ENCODE assay signal across 1 cellular context in genomic region chr12:6961278-6961694, GRCh38.
TF ChIP-seq lines count a peak whose summit lies in the region.

No MANE protein-coding gene starts in this region.

TF ChIP-seq in K562, 482 proteins besides CTCF, POLR2A, EP300 and RAD21 (continued from another document and continues in another):
- TF ChIP-seq NFE2 (IDR thresholded peaks at IDR 0.05; ENCODE audit: low read depth) (peak; percentile 56; the same call in 1 of the 2 replicates), CREBBP (IDR thresholded peaks at IDR 0.05; ENCODE audit: low read depth, low read length) (no peak), HNRNPL (IDR thresholded peaks at IDR 0.05; ENCODE audit: low read depth, low read length) (0 out of 2 replicates have a peak, but pooled peaks have one; percentile 26), CTBP1 (IDR thresholded peaks at IDR 0.05; ENCODE audit: borderline replicate concordance) (no peak), PCBP2 (IDR thresholded peaks at IDR 0.05; ENCODE audit: low read depth, low read length, poor library complexity, severe bottlenecking) (no peak), RBFOX2 (IDR thresholded peaks at IDR 0.05; ENCODE audit: low read depth, low read length) (peak; percentile 78), ASH1L (IDR thresholded peaks at IDR 0.05; ENCODE audit: borderline replicate concordance, low read depth, partially characterized antibody) (no peak), BRF2 (IDR thresholded peaks at IDR 0.05; ENCODE audit: borderline replicate concordance, insufficient read depth, insufficient read length) (no peak), ATF3 (IDR thresholded peaks at IDR 0.05) (peak; percentile 79), ATF3 (CRISPR knock-in tag; conservative IDR thresholded peaks at IDR 0.05) (no peak), ESRRA (IDR thresholded peaks at IDR 0.05; ENCODE audit: borderline replicate concordance, low read depth) (no peak), ZBTB8A (IDR thresholded peaks at IDR 0.05; ENCODE audit: partially characterized antibody) (no peak), YY1 (IDR thresholded peaks at IDR 0.05; ENCODE audit: borderline replicate concordance in 1 of 3, control insufficient read depth in 1 of 3, extremely low read depth in 1 of 3, insufficient read depth in 3 of 3, insufficient read length in 1 of 3, insufficient replicate concordance in 2 of 3, low read depth in 1 of 3, low read length in 2 of 3) (peak in 1 of 3 experiments; percentile 72), POLR2AphosphoS2 (IDR thresholded peaks at IDR 0.05; ENCODE audit: low read length) (no peak), ZNF77 (CRISPR knock-in tag; IDR thresholded peaks at IDR 0.05) (no peak), ZC3H4 (CRISPR knock-in tag; IDR thresholded peaks at IDR 0.05; ENCODE audit: borderline replicate concordance) (0 out of 2 replicates have a peak, but pooled peaks have one; percentile 65), PML (IDR thresholded peaks at IDR 0.05; ENCODE audit: low read length) (0 out of 2 replicates have a peak, but pooled peaks have one; percentile 10), ZNF121 (CRISPR knock-in tag; conservative IDR thresholded peaks at IDR 0.05) (no peak), POLR2G (IDR thresholded peaks at IDR 0.05; ENCODE audit: low read depth, low read length) (peak; percentile 62; the same call in 1 of the 2 replicates), EGR1 (conservative IDR thresholded peaks at IDR 0.05) (peak; percentile 94), TAL1 (IDR thresholded peaks at IDR 0.05) (no peak), TSHZ1 (CRISPR knock-in tag; IDR thresholded peaks at IDR 0.05) (no peak), CBX5 (IDR thresholded peaks at IDR 0.05; ENCODE audit: borderline replicate concordance, low read depth) (no peak), ATF1 (CRISPR knock-in tag; IDR thresholded peaks at IDR 0.05) (no peak), ATF1 (tag; IDR thresholded peaks at IDR 0.05) (no peak), BHLHE40 (IDR thresholded peaks at IDR 0.05; ENCODE audit: low read length) (peak; percentile 54), CREM (IDR thresholded peaks at IDR 0.05; ENCODE audit: low read depth) (peak; percentile 45), KDM2B (CRISPR knock-in tag; IDR thresholded peaks at IDR 0.05) (no peak), ZNF696 (CRISPR knock-in tag; conservative IDR thresholded peaks at IDR 0.05) (no peak), DPF2 (IDR thresholded peaks at IDR 0.05) (peak; percentile 54; the same call in 1 of the 2 replicates), POLR3A (IDR thresholded peaks at IDR 0.05; ENCODE audit: borderline replicate concordance, extremely low read depth, insufficient read depth, insufficient read length) (no peak), C11orf30 (IDR thresholded peaks at IDR 0.05; ENCODE audit: low read depth) (no peak), E4F1 (CRISPR knock-in tag; IDR thresholded peaks at IDR 0.05; ENCODE audit: borderline replicate concordance) (no peak)
- TF ChIP-seq, protein P1, sequence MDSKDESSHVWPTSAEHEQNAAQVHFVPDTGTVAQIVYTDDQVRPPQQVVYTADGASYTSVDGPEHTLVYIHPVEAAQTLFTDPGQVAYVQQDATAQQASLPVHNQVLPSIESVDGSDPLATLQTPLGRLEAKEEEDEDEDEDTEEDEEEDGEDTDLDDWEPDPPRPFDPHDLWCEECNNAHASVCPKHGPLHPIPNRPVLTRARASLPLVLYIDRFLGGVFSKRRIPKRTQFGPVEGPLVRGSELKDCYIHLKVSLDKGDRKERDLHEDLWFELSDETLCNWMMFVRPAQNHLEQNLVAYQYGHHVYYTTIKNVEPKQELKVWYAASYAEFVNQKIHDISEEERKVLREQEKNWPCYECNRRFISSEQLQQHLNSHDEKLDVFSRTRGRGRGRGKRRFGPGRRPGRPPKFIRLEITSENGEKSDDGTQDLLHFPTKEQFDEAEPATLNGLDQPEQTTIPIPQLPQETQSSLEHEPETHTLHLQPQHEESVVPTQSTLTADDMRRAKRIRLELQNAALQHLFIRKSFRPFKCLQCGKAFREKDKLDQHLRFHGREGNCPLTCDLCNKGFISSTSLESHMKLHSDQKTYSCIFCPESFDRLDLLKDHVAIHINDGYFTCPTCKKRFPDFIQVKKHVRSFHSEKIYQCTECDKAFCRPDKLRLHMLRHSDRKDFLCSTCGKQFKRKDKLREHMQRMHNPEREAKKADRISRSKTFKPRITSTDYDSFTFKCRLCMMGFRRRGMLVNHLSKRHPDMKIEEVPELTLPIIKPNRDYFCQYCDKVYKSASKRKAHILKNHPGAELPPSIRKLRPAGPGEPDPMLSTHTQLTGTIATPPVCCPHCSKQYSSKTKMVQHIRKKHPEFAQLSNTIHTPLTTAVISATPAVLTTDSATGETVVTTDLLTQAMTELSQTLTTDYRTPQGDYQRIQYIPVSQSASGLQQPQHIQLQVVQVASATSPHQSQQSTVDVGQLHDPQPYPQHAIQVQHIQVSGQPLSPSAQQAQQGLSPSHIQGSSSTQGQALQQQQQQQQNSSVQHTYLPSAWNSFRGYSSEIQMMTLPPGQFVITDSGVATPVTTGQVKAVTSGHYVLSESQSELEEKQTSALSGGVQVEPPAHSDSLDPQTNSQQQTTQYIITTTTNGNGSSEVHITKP (IDR thresholded peaks at IDR 0.05; ENCODE audit: partially characterized antibody), result no peak
- TF ChIP-seq, protein P2, sequence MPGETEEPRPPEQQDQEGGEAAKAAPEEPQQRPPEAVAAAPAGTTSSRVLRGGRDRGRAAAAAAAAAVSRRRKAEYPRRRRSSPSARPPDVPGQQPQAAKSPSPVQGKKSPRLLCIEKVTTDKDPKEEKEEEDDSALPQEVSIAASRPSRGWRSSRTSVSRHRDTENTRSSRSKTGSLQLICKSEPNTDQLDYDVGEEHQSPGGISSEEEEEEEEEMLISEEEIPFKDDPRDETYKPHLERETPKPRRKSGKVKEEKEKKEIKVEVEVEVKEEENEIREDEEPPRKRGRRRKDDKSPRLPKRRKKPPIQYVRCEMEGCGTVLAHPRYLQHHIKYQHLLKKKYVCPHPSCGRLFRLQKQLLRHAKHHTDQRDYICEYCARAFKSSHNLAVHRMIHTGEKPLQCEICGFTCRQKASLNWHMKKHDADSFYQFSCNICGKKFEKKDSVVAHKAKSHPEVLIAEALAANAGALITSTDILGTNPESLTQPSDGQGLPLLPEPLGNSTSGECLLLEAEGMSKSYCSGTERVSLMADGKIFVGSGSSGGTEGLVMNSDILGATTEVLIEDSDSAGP (CRISPR knock-in tag; IDR thresholded peaks at IDR 0.05), result no peak
- TF ChIP-seq, protein P3, sequence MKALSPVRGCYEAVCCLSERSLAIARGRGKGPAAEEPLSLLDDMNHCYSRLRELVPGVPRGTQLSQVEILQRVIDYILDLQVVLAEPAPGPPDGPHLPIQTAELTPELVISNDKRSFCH (CRISPR knock-in tag; IDR thresholded peaks at IDR 0.05), result no peak
- TF ChIP-seq, protein P3 (tag; IDR thresholded peaks at IDR 0.05), result peak; percentile 75
- TF ChIP-seq, protein P4, sequence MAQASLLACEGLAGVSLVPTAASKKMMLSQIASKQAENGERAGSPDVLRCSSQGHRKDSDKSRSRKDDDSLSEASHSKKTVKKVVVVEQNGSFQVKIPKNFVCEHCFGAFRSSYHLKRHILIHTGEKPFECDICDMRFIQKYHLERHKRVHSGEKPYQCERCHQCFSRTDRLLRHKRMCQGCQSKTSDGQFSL (CRISPR knock-in tag; IDR thresholded peaks at IDR 0.05), result no peak
- TF ChIP-seq, protein P4 (tag; IDR thresholded peaks at IDR 0.05), result no peak
- TF ChIP-seq, protein P5, sequence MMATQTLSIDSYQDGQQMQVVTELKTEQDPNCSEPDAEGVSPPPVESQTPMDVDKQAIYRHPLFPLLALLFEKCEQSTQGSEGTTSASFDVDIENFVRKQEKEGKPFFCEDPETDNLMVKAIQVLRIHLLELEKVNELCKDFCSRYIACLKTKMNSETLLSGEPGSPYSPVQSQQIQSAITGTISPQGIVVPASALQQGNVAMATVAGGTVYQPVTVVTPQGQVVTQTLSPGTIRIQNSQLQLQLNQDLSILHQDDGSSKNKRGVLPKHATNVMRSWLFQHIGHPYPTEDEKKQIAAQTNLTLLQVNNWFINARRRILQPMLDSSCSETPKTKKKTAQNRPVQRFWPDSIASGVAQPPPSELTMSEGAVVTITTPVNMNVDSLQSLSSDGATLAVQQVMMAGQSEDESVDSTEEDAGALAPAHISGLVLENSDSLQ (IDR thresholded peaks at IDR 0.05), result 0 out of 2 replicates have a peak, but pooled peaks have one; percentile 18
- TF ChIP-seq, protein P6, sequence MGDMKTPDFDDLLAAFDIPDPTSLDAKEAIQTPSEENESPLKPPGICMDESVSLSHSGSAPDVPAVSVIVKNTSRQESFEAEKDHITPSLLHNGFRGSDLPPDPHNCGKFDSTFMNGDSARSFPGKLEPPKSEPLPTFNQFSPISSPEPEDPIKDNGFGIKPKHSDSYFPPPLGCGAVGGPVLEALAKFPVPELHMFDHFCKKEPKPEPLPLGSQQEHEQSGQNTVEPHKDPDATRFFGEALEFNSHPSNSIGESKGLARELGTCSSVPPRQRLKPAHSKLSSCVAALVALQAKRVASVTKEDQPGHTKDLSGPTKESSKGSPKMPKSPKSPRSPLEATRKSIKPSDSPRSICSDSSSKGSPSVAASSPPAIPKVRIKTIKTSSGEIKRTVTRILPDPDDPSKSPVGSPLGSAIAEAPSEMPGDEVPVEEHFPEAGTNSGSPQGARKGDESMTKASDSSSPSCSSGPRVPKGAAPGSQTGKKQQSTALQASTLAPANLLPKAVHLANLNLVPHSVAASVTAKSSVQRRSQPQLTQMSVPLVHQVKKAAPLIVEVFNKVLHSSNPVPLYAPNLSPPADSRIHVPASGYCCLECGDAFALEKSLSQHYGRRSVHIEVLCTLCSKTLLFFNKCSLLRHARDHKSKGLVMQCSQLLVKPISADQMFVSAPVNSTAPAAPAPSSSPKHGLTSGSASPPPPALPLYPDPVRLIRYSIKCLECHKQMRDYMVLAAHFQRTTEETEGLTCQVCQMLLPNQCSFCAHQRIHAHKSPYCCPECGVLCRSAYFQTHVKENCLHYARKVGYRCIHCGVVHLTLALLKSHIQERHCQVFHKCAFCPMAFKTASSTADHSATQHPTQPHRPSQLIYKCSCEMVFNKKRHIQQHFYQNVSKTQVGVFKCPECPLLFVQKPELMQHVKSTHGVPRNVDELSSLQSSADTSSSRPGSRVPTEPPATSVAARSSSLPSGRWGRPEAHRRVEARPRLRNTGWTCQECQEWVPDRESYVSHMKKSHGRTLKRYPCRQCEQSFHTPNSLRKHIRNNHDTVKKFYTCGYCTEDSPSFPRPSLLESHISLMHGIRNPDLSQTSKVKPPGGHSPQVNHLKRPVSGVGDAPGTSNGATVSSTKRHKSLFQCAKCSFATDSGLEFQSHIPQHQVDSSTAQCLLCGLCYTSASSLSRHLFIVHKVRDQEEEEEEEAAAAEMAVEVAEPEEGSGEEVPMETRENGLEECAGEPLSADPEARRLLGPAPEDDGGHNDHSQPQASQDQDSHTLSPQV (IDR thresholded peaks at IDR 0.05), result peak; percentile 76; the same call in 1 of the 2 replicates
